Comparison of ENCODE assay signal across 1 cellular context in the genomic region with DNA sequence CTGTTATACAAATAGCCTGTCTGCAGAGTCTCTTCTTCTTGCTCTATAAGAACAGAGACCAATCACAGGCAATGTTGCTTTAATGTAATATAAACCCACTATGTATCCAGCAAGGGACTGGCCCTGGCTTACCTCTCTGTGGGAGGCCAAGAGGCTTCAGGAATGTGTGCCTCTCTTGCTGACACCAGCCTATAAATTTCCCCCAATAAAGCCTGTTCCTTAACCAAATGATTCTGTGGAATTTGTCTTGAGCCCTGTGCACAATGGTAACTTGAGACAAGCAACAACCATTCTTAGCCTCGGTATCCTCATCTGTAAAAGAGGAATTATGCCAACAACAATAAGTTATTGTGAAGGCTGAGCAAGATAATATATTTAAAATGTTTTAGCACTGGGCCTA.
TF ChIP-seq lines count a peak whose summit lies in the region.

No MANE protein-coding gene starts in this region.

TF ChIP-seq in SK-N-SH, 30 proteins besides CTCF, POLR2A, EP300 and RAD21:
- TF ChIP-seq, protein P1, sequence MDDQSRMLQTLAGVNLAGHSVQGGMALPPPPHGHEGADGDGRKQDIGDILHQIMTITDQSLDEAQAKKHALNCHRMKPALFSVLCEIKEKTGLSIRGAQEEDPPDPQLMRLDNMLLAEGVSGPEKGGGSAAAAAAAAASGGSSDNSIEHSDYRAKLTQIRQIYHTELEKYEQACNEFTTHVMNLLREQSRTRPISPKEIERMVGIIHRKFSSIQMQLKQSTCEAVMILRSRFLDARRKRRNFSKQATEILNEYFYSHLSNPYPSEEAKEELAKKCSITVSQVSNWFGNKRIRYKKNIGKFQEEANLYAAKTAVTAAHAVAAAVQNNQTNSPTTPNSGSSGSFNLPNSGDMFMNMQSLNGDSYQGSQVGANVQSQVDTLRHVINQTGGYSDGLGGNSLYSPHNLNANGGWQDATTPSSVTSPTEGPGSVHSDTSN (IDR thresholded peaks at IDR 0.05): peak; percentile 69
- TF ChIP-seq TAF1 (IDR thresholded peaks at IDR 0.05; ENCODE audit: borderline replicate concordance, low read depth, low read length): no peak
- no peak for TF ChIP-seq MEF2A (IDR thresholded peaks at IDR 0.05; ENCODE audit: borderline replicate concordance, low read depth)
- peak; percentile 44; the same call in 1 of the 2 replicates for TF ChIP-seq TCF12 (IDR thresholded peaks at IDR 0.05)
- TF ChIP-seq, protein P2, sequence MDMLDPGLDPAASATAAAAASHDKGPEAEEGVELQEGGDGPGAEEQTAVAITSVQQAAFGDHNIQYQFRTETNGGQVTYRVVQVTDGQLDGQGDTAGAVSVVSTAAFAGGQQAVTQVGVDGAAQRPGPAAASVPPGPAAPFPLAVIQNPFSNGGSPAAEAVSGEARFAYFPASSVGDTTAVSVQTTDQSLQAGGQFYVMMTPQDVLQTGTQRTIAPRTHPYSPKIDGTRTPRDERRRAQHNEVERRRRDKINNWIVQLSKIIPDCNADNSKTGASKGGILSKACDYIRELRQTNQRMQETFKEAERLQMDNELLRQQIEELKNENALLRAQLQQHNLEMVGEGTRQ (IDR thresholded peaks at IDR 0.05; ENCODE audit: borderline replicate concordance, low read depth, low read length): no peak
- TF ChIP-seq, protein P3, sequence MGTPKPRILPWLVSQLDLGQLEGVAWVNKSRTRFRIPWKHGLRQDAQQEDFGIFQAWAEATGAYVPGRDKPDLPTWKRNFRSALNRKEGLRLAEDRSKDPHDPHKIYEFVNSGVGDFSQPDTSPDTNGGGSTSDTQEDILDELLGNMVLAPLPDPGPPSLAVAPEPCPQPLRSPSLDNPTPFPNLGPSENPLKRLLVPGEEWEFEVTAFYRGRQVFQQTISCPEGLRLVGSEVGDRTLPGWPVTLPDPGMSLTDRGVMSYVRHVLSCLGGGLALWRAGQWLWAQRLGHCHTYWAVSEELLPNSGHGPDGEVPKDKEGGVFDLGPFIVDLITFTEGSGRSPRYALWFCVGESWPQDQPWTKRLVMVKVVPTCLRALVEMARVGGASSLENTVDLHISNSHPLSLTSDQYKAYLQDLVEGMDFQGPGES (IDR thresholded peaks at IDR 0.05; ENCODE audit: low read depth, low read length): no peak
- TF ChIP-seq RXRA (IDR thresholded peaks at IDR 0.05; ENCODE audit: borderline replicate concordance, low read depth): no peak
- no peak for TF ChIP-seq POLR2AphosphoS5 (IDR thresholded peaks at IDR 0.05; ENCODE audit: low read depth, low read length)
- no peak for TF ChIP-seq EZH2phosphoT487 (IDR thresholded peaks at IDR 0.05; ENCODE audit: borderline replicate concordance, low read depth)
- no peak for TF ChIP-seq ELF1 (IDR thresholded peaks at IDR 0.05)
- TF ChIP-seq JUND (IDR thresholded peaks at IDR 0.05): no peak; the same call in 1 of the 2 replicates
- no peak for TF ChIP-seq SIN3A (IDR thresholded peaks at IDR 0.05; ENCODE audit: borderline replicate concordance, low read depth, low read length)
- TF ChIP-seq FOXJ3 (CRISPR knock-in tag; IDR thresholded peaks at IDR 0.05): no peak
- TF ChIP-seq FOXM1 (IDR thresholded peaks at IDR 0.05; ENCODE audit: low read depth): no peak
- no peak for TF ChIP-seq RFX5 (IDR thresholded peaks at IDR 0.05; ENCODE audit: low read length)
- 0 out of 2 replicates have a peak, but pooled peaks have one; percentile 15 for TF ChIP-seq RCOR1 (IDR thresholded peaks at IDR 0.05; ENCODE audit: low read length)
- no peak for TF ChIP-seq NRF1 (IDR thresholded peaks at IDR 0.05; ENCODE audit: low read depth, low read length)
- TF ChIP-seq GATA2 (CRISPR knock-in tag; IDR thresholded peaks at IDR 0.05): no peak
- TF ChIP-seq, protein P4, sequence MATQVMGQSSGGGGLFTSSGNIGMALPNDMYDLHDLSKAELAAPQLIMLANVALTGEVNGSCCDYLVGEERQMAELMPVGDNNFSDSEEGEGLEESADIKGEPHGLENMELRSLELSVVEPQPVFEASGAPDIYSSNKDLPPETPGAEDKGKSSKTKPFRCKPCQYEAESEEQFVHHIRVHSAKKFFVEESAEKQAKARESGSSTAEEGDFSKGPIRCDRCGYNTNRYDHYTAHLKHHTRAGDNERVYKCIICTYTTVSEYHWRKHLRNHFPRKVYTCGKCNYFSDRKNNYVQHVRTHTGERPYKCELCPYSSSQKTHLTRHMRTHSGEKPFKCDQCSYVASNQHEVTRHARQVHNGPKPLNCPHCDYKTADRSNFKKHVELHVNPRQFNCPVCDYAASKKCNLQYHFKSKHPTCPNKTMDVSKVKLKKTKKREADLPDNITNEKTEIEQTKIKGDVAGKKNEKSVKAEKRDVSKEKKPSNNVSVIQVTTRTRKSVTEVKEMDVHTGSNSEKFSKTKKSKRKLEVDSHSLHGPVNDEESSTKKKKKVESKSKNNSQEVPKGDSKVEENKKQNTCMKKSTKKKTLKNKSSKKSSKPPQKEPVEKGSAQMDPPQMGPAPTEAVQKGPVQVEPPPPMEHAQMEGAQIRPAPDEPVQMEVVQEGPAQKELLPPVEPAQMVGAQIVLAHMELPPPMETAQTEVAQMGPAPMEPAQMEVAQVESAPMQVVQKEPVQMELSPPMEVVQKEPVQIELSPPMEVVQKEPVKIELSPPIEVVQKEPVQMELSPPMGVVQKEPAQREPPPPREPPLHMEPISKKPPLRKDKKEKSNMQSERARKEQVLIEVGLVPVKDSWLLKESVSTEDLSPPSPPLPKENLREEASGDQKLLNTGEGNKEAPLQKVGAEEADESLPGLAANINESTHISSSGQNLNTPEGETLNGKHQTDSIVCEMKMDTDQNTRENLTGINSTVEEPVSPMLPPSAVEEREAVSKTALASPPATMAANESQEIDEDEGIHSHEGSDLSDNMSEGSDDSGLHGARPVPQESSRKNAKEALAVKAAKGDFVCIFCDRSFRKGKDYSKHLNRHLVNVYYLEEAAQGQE (IDR thresholded peaks at IDR 0.05; ENCODE audit: low read depth, low read length): no peak
- TF ChIP-seq, protein P5, sequence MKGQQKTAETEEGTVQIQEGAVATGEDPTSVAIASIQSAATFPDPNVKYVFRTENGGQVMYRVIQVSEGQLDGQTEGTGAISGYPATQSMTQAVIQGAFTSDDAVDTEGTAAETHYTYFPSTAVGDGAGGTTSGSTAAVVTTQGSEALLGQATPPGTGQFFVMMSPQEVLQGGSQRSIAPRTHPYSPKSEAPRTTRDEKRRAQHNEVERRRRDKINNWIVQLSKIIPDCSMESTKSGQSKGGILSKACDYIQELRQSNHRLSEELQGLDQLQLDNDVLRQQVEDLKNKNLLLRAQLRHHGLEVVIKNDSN (IDR thresholded peaks at IDR 0.05; ENCODE audit: borderline replicate concordance, low read depth): no peak
- TF ChIP-seq, protein P6, sequence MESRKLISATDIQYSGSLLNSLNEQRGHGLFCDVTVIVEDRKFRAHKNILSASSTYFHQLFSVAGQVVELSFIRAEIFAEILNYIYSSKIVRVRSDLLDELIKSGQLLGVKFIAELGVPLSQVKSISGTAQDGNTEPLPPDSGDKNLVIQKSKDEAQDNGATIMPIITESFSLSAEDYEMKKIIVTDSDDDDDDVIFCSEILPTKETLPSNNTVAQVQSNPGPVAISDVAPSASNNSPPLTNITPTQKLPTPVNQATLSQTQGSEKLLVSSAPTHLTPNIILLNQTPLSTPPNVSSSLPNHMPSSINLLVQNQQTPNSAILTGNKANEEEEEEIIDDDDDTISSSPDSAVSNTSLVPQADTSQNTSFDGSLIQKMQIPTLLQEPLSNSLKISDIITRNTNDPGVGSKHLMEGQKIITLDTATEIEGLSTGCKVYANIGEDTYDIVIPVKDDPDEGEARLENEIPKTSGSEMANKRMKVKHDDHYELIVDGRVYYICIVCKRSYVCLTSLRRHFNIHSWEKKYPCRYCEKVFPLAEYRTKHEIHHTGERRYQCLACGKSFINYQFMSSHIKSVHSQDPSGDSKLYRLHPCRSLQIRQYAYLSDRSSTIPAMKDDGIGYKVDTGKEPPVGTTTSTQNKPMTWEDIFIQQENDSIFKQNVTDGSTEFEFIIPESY (IDR thresholded peaks at IDR 0.05; ENCODE audit: borderline replicate concordance, low read depth): no peak
- TF ChIP-seq FOSL2 (IDR thresholded peaks at IDR 0.05; ENCODE audit: borderline replicate concordance, low read depth): no peak
- TF ChIP-seq NFIC (IDR thresholded peaks at IDR 0.05; ENCODE audit: borderline replicate concordance): no peak
- no peak for TF ChIP-seq MXI1 (IDR thresholded peaks at IDR 0.05; ENCODE audit: low read depth, low read length)
